Comparison of ENCODE assay signal across 35 cellular contexts in genomic region chr9:117145081-117145480, GRCh38.
"Had no signal": no experiment of that assay in that cellular context is flagged by ENCODE, and none has a peak within 500 bp of the region (broad histone marks: within the 10 kb centered on the region; RNA-seq: fewer than 3 reads in every experiment).

No MANE protein-coding gene starts in this region.

- H3K36me3 ChIP-seq: adrenal gland, brain microvascular endothelial cell, breast epithelium had no signal

- H3K4me1 ChIP-seq: adrenal gland, body of pancreas, breast epithelium had no signal

- H3K27me3 ChIP-seq: adrenal gland, body of pancreas, brain microvascular endothelial cell, breast epithelium had no signal

- H3K4me3 ChIP-seq: adrenal gland, body of pancreas, breast epithelium had no signal

- DNase-seq: activated CD4-positive, alpha-beta memory T cell treated with anti-CD3 and anti-CD28 coated beads, Interleukin-2, amount 10 ng/mL, durations not matched to agents 7 days and 5 days; activated CD4-positive, alpha-beta T cell treated with anti-CD3 and anti-CD28 coated beads for 1 hour; activated CD4-positive, alpha-beta T cell treated with anti-CD3 and anti-CD28 coated beads for 36 hours; activated CD4-positive, alpha-beta T cell treated with anti-CD3 and anti-CD28 coated beads for 48 hours; activated CD4-positive, alpha-beta T cell treated with anti-CD3 and anti-CD28 coated beads, Interleukin-2, amount 10 ng/mL, durations not matched to agents 7 days and 5 days; activated CD4-positive, alpha-beta T cell treated with anti-CD3 and anti-CD28 coated beads, Interleukin-2, amount 50 U/mL, for 48 hours; activated CD4-positive, CD25-positive, alpha-beta regulatory T cell; activated CD8-positive, alpha-beta memory T cell treated with anti-CD3 and anti-CD28 coated beads for 24 hours; activated CD8-positive, alpha-beta memory T cell treated with anti-CD3 and anti-CD28 coated beads, Interleukin-2, amount 10 ng/mL, durations not matched to agents 7 days and 5 days; activated CD8-positive, alpha-beta memory T cell treated with anti-CD3 and anti-CD28 coated beads, Interleukin-2, amount 50 U/mL, for 48 hours; activated CD8-positive, alpha-beta T cell treated with anti-CD3 and anti-CD28 coated beads, Interleukin-2, amount 10 ng/mL, durations not matched to agents 7 days and 5 days; activated effector memory CD4-positive, alpha-beta T cell treated with anti-CD3 and anti-CD28 coated beads, Interleukin-2, amount 50 U/mL, for 16 hours; activated gamma-delta T cell treated with Interleukin-2 at 50 U/mL for 16 hours; activated naive CD4-positive, alpha-beta T cell; activated naive CD4-positive, alpha-beta T cell treated with anti-CD3 and anti-CD28 coated beads for 36 hours; activated naive CD4-positive, alpha-beta T cell treated with anti-CD3 and anti-CD28 coated beads, Interleukin-2, amount 50 U/mL, for 16 hours; activated naive CD8-positive, alpha-beta T cell treated with anti-CD3 and anti-CD28 coated beads for 36 hours; activated T-cell treated with anti-CD3 and anti-CD28 coated beads, Interleukin-2, amount 50 U/mL, for 1 hour; activated T-cell treated with anti-CD3 and anti-CD28 coated beads, Interleukin-2, amount 50 U/mL, for 4 hours; activated T-cell treated with anti-CD3 and anti-CD28 coated beads, Interleukin-2, amount 50 U/mL, for 72 hours; adrenal gland; amniotic stem cell; aorta; body of pancreas; brain microvascular endothelial cell; central memory CD4-positive, alpha-beta T cell; T-cell; T-helper 17 cell; T-helper 9 cell had no signal

- H3K27ac ChIP-seq: adrenal gland, body of pancreas, brain microvascular endothelial cell, breast epithelium, VCaP had no signal

- H3K9me3 ChIP-seq: adrenal gland, body of pancreas, breast epithelium had no signal

- ATAC-seq: activated CD4-positive, alpha-beta T cell treated with anti-CD3 and anti-CD28 coated beads for 36 hours; activated CD4-positive, CD25-positive, alpha-beta regulatory T cell treated with anti-CD3 and anti-CD28 coated beads, Interleukin-2, amount 50 U/mL, for 24 hours; activated CD8-positive, alpha-beta memory T cell treated with anti-CD3 and anti-CD28 coated beads, Interleukin-2, amount 10 ng/mL, durations not matched to agents 7 days and 5 days; activated CD8-positive, alpha-beta T cell treated with anti-CD3 and anti-CD28 coated beads, Interleukin-2, amount 10 ng/mL, durations not matched to agents 7 days and 5 days; activated naive CD4-positive, alpha-beta T cell treated with anti-CD3 and anti-CD28 coated beads, Interleukin-2, amount 50 U/mL, for 72 hours; activated T-cell treated with anti-CD3 and anti-CD28 coated beads, Interleukin-2, amount 50 U/mL, for 4 hours; activated T-cell treated with anti-CD3 and anti-CD28 coated beads, Interleukin-2, amount 50 U/mL, for 72 hours; activated T-helper 17 cell treated with anti-CD3 and anti-CD28 coated beads, Interleukin-2, amount 50 U/mL, for 72 hours; body of pancreas; T-cell; T-helper 17 cell; WTC11 had no signal
